Comparison of ENCODE assay signal across 15 cellular contexts in the genomic region with DNA sequence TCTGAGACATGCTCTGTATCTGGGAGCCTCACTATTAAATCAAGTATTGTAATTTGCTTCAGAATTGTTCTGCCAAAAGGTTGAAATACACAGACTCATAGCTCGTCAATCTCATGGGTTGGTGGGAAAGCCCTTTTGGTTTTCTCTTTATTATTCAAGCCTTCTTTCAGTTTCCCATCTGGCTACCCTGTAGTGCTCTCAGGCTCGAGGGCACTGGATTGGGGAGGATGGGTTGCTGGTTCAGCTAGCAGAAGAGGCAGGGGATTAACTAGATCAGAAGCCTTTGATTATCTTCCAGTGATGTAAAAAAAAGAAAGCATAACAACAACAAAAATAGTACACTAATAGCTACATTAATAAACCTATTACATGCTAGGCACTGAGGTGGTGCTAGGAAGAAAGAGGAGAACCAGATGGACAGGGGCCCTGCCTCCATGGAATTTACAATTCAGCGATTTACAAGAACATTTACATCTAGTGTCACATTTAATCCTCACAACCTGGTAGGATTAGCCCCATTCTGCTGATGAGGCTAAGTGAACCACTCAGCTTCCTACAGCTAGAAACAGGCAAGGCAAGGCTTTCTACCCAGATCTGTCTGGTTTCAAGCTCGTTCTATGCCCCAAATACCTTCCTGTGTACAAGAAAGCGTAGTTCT.
DNase-seq lines count a peak whose midpoint lies in the region; FAIRE-seq and TF ChIP-seq lines count a peak whose summit lies in the region.
"Had no signal": no experiment of that assay in that cellular context is flagged by ENCODE, and none has a peak within 500 bp of the region (broad histone marks: within the 10 kb centered on the region; RNA-seq: fewer than 3 reads in every experiment).

No MANE protein-coding gene starts in this region.

- H3K4me1 ChIP-seq in mesenchymal stem cell (ENCODE audit: control insufficient read depth, insufficient read depth, low read depth, low read length), result no peaks in the 10 kb centered on the region

- H3K9ac ChIP-seq in mesenchymal stem cell (ENCODE audit: low read length), result no peak overlapping the region

- H3K9me3 ChIP-seq in WERI-Rb-1 (ENCODE audit: severe bottlenecking) (no peaks in the 10 kb centered on the region), mesenchymal stem cell (ENCODE audit: control insufficient read depth, low read length) (no peaks in the 10 kb centered on the region)

- no peak overlapping the region for H4K8ac ChIP-seq in mesenchymal stem cell (ENCODE audit: low read length)

- no peak overlapping the region for H2BK120ac ChIP-seq in mesenchymal stem cell (ENCODE audit: low read depth, low read length)

- H4K91ac ChIP-seq in mesenchymal stem cell (ENCODE audit: low read length), result no peak overlapping the region

- no peak for TF ChIP-seq CTCF in D721Med (IDR thresholded peaks at IDR 0.05; ENCODE audit: insufficient read depth, missing control alignments)
- no peak for TF ChIP-seq CTCF in WERI-Rb-1 (IDR thresholded peaks at IDR 0.05; ENCODE audit: low read depth, low read length)

- H2AK5ac ChIP-seq in mesenchymal stem cell (ENCODE audit: low read length, severe bottlenecking), result no peak overlapping the region

- H3K79me1 ChIP-seq in mesenchymal stem cell (replicated peaks; ENCODE audit: low read length, poor library complexity, severe bottlenecking), result no peaks in the 10 kb centered on the region

- FAIRE-seq in D721Med (lab: Jason Lieb, UNC), result peak; percentile 99
- FAIRE-seq: A204.1 had no signal

- no peak overlapping the region for H2BK5ac ChIP-seq in mesenchymal stem cell (ENCODE audit: low read depth, low read length, poor library complexity, severe bottlenecking)

- no peak overlapping the region for H3K14ac ChIP-seq in mesenchymal stem cell (ENCODE audit: low read length in 2 of 2)

- no peaks in the 10 kb centered on the region for H3K36me3 ChIP-seq in WERI-Rb-1
- H3K36me3 ChIP-seq in mesenchymal stem cell (ENCODE audit: control insufficient read depth in 1 of 2, insufficient read depth in 2 of 2, low read depth in 1 of 2, low read length in 2 of 2), result no peaks in the 10 kb centered on the region

- H3K27ac ChIP-seq in WERI-Rb-1 (peak overlapping the region; percentile 79), mesenchymal stem cell (ENCODE audit: low read length, poor library complexity, severe bottlenecking) (no peak overlapping the region)
- H3K27ac ChIP-seq: HL-60 had no signal

- H2AFZ ChIP-seq in mesenchymal stem cell (ENCODE audit: low read depth, low read length), result no peak overlapping the region

- H3K27me3 ChIP-seq in WERI-Rb-1 (ENCODE audit: insufficient read depth, low read depth, severe bottlenecking), result no peaks in the 10 kb centered on the region
- H3K27me3 ChIP-seq in mesenchymal stem cell (ENCODE audit: control insufficient read depth in 1 of 2, insufficient read depth in 1 of 2, low read length in 2 of 2), result peaks cover 0 to 5% of the 10 kb centered on the region in 2 experiments

- no peak overlapping the region for H2BK12ac ChIP-seq in mesenchymal stem cell (ENCODE audit: low read length in 2 of 2)

- peak; percentile 52 for DNase-seq in D721Med (ENCODE audit: insufficient read length, low spot score)
- peak; percentile 94 for DNase-seq in NCI-H524 treated with DMSO at 0.1 percent for 48 hours (lab: John Stamatoyannopoulos, UW)
- peak; percentile 86 for DNase-seq in WERI-Rb-1
- no peak for DNase-seq in mesenchymal stem cell
- DNase-seq in T-helper 1 cell, result no peak
- no peak for DNase-seq in LoVo (ENCODE audit: low spot score)
- DNase-seq in NCI-H345 (lab: John Stamatoyannopoulos, UW), result no peak
- DNase-seq: C1 segment of cervical spinal cord; Calu3; CD4-positive, alpha-beta T cell; DMS53; GF-D8; H7 had no signal

- 43% methylated on average over 4 of the region's 5 CpGs for WGBS in mesenchymal stem cell

- H3K4me3 ChIP-seq in WERI-Rb-1 (ENCODE audit: low read depth, low read length) (0 out of 2 replicates have a peak overlapping the region, but pooled peaks have one; percentile 2), mesenchymal stem cell (ENCODE audit: insufficient read depth in 1 of 2, low read depth in 1 of 2, low read length in 2 of 2) (no peak overlapping the region)

- no peak overlapping the region for H3K4ac ChIP-seq in mesenchymal stem cell (ENCODE audit: low read depth in 1 of 2, low read length in 2 of 2)

- H3K23ac ChIP-seq in mesenchymal stem cell (ENCODE audit: low read length in 2 of 2), result no peak overlapping the region

- no peak overlapping the region for H3K18ac ChIP-seq in mesenchymal stem cell (ENCODE audit: low read depth in 1 of 2, low read length in 2 of 2)

- H2BK15ac ChIP-seq in mesenchymal stem cell (ENCODE audit: low read depth, poor library complexity, severe bottlenecking), result no peak overlapping the region

- H3K4me2 ChIP-seq in mesenchymal stem cell (ENCODE audit: low read length, poor library complexity, severe bottlenecking), result peak overlapping the region; percentile 18

Comparison
In these comparisons a context has a peak if more than half of its experiments do, and no peak if none do; other contexts are left out.
1. DNase-seq: peak in D721Med (single experiment), NCI-H524 treated with DMSO at 0.1 percent for 48 hours (single experiment) and WERI-Rb-1 (single experiment); none in mesenchymal stem cell (single experiment), T-helper 1 cell (0 of 5), LoVo (single experiment) and NCI-H345 (single experiment).